Comparison of ENCODE assay signal across 20 cellular contexts in the genomic region with DNA sequence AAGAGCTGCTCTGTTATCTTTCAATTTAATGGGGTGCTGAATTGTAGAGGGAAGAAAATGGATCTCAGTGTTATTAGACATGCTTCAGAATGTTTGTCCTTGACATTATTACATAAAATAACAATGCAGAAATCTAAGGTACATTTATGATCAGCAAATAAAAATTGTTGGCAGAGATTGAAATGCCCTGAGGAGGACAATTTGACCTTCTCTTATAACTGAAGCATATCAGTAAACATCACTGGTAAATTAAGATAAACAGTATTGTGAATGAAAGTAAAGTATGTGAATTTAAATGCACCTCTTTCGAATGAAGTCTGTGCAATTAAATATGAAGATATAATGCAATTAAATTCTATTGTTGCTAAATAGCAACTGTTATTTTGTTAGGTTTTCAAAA.
DNase-seq lines count a peak whose midpoint lies in the region; ATAC-seq, FAIRE-seq and TF ChIP-seq lines count a peak whose summit lies in the region.
"Had no signal": no experiment of that assay in that cellular context is flagged by ENCODE, and none has a peak within 500 bp of the region (broad histone marks: within the 10 kb centered on the region; RNA-seq: fewer than 3 reads in every experiment).

No MANE protein-coding gene starts in this region.

- CTCF ChIA-PET in PC-3 (lab: Charles Lee), result no interaction called here

- no peak overlapping the region for H3K4me3 ChIP-seq in PC-3 (ENCODE audit: low read length)
- H3K4me3 ChIP-seq: Peyer's patch, SJCRH30 had no signal

- no peak overlapping the region for H2AFZ ChIP-seq in PC-3 (ENCODE audit: low read length)

- H4K20me1 ChIP-seq in PC-3 (ENCODE audit: low read length), result no peaks in the 10 kb centered on the region

- ATAC-seq in PC-3, result no peak; the same call in none of the 2 replicates
- no peak for ATAC-seq in GM21515 (IDR thresholded peaks at IDR 0.05; ENCODE audit: unreplicated experiment)

- DNase-seq in NCI-H1092 treated with DMSO at 0.1 percent for 48 hours (lab: John Stamatoyannopoulos, UW) (peak; percentile 66), NCI-H1092 (lab: John Stamatoyannopoulos, UW) (no peak), NCI-H146 treated with DMSO at 0.1 percent for 48 hours (lab: John Stamatoyannopoulos, UW; ENCODE audit: unreplicated experiment) (peak; percentile 46), PC-3 (peak; percentile 2), NCI-H1436 (lab: John Stamatoyannopoulos, UW) (no peak), SW480 (ENCODE audit: low spot score) (no peak)
- DNase-seq: CD8-positive, alpha-beta memory T cell; GDM1; H7; NCI-H187 treated with DMSO at 0.1 percent for 48 hours; NCI-H226; NCI-H526; NK-92 treated with Interleukin-12 subunit alpha and Interleukin-12 subunit beta, amount 100 ng/mL, for 24 hours; Peyer's patch; SJCRH30; T1000 had no signal

- no TSS peak for BruUV-seq in PC-3 (replicated peaks; lab: Mats Ljungman, UMichigan)

- no peaks in the 10 kb centered on the region for H3K27me3 ChIP-seq in PC-3 (ENCODE audit: low read length)
- H3K27me3 ChIP-seq: Peyer's patch, SJCRH30 had no signal

- no peak overlapping the region for H3K27ac ChIP-seq in PC-3 (ENCODE audit: low read length)
- H3K27ac ChIP-seq: C4-2B, Peyer's patch, SJCRH30 had no signal

- intact Hi-C loops in PC-3 (cut with micrococcal nuclease), result loop anchor here (10.0 kb wide), 2 partner anchors 149 to 179 kb away; no protein-coding TSS in a partner anchor

- H3K9ac ChIP-seq in PC-3 (ENCODE audit: low read length), result no peak overlapping the region

- no peaks in the 10 kb centered on the region for H3K36me3 ChIP-seq in PC-3 (ENCODE audit: low read depth, low read length)
- H3K36me3 ChIP-seq: Peyer's patch, SJCRH30 had no signal

- peaks cover 31% of the 10 kb centered on the region for H3K4me1 ChIP-seq in PC-3 (ENCODE audit: insufficient read depth, low read length)
- H3K4me1 ChIP-seq: Peyer's patch, SJCRH30 had no signal

- FAIRE-seq in G401.6 (lab: Jason Lieb, UNC), result peak; percentile 40
- FAIRE-seq: GM19239 had no signal

- H3K4me2 ChIP-seq in PC-3 (ENCODE audit: low read length), result no peak overlapping the region

- no peaks in the 10 kb centered on the region for H3F3A ChIP-seq in PC-3 (ENCODE audit: low read length, unreplicated experiment)

- H3K9me3 ChIP-seq in PC-3 (ENCODE audit: low read length), result no peaks in the 10 kb centered on the region
- H3K9me3 ChIP-seq: SJCRH30 had no signal

- H3K9me2 ChIP-seq in PC-3 (replicated peaks; ENCODE audit: low read length), result no peaks in the 10 kb centered on the region

- no peaks in the 10 kb centered on the region for H3K79me2 ChIP-seq in PC-3 (ENCODE audit: low read length)

- TF ChIP-seq CTCF in PC-3 (conservative IDR thresholded peaks at IDR 0.05; ENCODE audit: low read depth, low read length), result no peak

- POLR2A ChIA-PET in PC-3 (lab: Charles Lee; ENCODE audit: unreplicated experiment), result no interaction called here

Comparison
In these comparisons a context has a peak if more than half of its experiments do, and no peak if none do; other contexts are left out.
1. DNase-seq: peak in NCI-H1092 treated with DMSO at 0.1 percent for 48 hours (single experiment), NCI-H146 treated with DMSO at 0.1 percent for 48 hours (single experiment) and PC-3 (single experiment); none in NCI-H1092 (single experiment), NCI-H1436 (single experiment) and SW480 (single experiment).